ENCODE assay signal across 17 cellular contexts in the genomic region with DNA sequence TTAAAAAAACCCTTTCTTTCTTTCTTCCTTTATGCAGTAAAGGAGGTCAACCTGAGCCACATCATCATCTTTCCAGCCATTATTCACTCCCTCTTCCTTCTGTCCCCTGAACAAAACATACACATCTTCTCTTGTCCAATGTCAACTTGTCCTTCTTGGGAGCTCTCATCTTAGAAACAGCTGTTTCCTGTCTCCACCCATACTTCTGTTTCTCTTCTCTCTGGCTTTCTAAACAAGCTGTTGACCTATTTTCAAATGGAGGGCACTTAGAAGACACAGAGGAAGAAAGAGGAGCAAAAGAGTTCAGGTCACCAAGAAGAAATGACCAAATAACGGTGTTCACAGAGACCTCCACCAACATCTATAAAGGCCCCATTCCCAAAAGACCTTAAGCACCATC.
"Had no signal": no experiment of that assay in that cellular context is flagged by ENCODE, and none has a peak within 500 bp of the region (broad histone marks: within the 10 kb centered on the region; RNA-seq: fewer than 3 reads in every experiment).

No MANE protein-coding gene starts in this region.

- H3K27ac ChIP-seq: brain microvascular endothelial cell, right atrium auricular region, skin epidermis, thyroid gland had no signal

- H3K27me3 ChIP-seq: brain microvascular endothelial cell, right atrium auricular region, thyroid gland, uterus had no signal

- H3K9me3 ChIP-seq: right atrium auricular region, thyroid gland, uterus had no signal

- H3K9me3 Mint-ChIP-seq: activated naive CD4-positive, alpha-beta T cell treated with anti-CD3 and anti-CD28 coated beads for 36 hours; dendritic cell treated with granulocyte-macrophage colony-stimulating factor and Interleukin-4, amounts not matched to agents 40 ng/mL and 50 ng/mL, for 4 days; endodermal cell; T-helper 2 cell treated with Interferon-gamma antibody and Interleukin-4, amounts not matched to agents 5 μg/mL and 100 μg/mL, for 36 hours had no signal

- H3K27me3 Mint-ChIP-seq: dendritic cell treated with granulocyte-macrophage colony-stimulating factor and Interleukin-4, amounts not matched to agents 40 ng/mL and 50 ng/mL, for 4 days had no signal

- H3K4me1 ChIP-seq: right atrium auricular region, thyroid gland, uterus had no signal

- ATAC-seq: left colon had no signal

- H3K27ac Mint-ChIP-seq: activated naive CD4-positive, alpha-beta T cell treated with anti-CD3 and anti-CD28 coated beads for 36 hours; endodermal cell; T-helper 2 cell treated with Interferon-gamma antibody and Interleukin-4, amounts not matched to agents 5 μg/mL and 100 μg/mL, for 36 hours had no signal

- DNase-seq: activated CD4-positive, alpha-beta T cell treated with anti-CD3 and anti-CD28 coated beads, Interleukin-2, amount 50 U/mL, for 4 hours; activated naive CD4-positive, alpha-beta T cell treated with anti-CD3 and anti-CD28 coated beads for 36 hours; amniotic stem cell; brain microvascular endothelial cell; cerebellar nuclear complex; endodermal cell; glutamatergic neuron; left colon; midbrain; posterior cingulate gyrus; thyroid gland; uterus had no signal

- H3K4me3 Mint-ChIP-seq: activated naive CD4-positive, alpha-beta T cell treated with anti-CD3 and anti-CD28 coated beads for 36 hours; dendritic cell treated with granulocyte-macrophage colony-stimulating factor and Interleukin-4, amounts not matched to agents 40 ng/mL and 50 ng/mL, for 4 days; endodermal cell; T-helper 2 cell treated with Interferon-gamma antibody and Interleukin-4, amounts not matched to agents 5 μg/mL and 100 μg/mL, for 36 hours had no signal

- H3K4me3 ChIP-seq: lung, right atrium auricular region, skin epidermis, thyroid gland, uterus had no signal

- H3K36me3 ChIP-seq: brain microvascular endothelial cell, right atrium auricular region, thyroid gland, uterus had no signal
